22 cellular contexts compared by ENCODE assay signal in the genomic region with DNA sequence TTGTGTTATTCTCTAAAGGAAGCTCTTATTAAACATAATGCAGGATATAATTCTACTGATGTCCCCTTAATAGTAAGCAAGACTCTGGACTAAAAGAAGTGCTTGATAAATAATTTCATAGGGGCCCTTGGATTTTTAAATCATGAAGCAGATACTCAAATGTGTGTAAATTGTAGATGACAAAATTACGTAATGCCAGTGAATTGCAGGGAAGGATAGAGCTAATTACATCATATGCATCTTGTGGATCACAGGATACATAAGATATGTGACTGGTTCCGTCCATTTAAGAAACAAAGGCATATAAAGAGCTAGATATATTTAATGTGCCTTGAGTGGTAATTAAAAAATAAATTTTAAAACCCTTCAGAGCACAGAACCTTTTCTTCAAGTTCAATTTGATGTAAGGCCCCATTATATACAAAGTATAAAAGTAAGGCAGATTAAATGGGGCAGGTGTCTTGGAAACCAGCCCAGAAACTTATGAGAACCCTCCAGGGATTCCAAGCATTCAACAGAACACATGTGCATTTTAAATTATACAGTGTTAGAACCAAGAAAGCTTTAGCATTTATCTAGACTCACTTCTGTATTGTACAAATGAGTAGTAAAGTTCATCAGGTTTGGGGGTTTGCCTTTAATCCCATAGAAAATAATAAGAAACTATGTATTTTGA.
DNase-seq lines count a peak whose midpoint lies in the region; ATAC-seq and TF ChIP-seq lines count a peak whose summit lies in the region.
"Had no signal": no experiment of that assay in that cellular context is flagged by ENCODE, and none has a peak within 500 bp of the region (broad histone marks: within the 10 kb centered on the region; RNA-seq: fewer than 3 reads in every experiment).

No MANE protein-coding gene starts in this region.

- H3K4me3 ChIP-seq in cardiac fibroblast (replicated peaks in 1 of 2; ENCODE audit: low read depth in 2 of 2, low read length in 2 of 2) = no peak overlapping the region
- H3K4me3 ChIP-seq: cardiac muscle cell, prostate gland, tibial nerve had no signal

- no peak for ATAC-seq in GM19351 (IDR thresholded peaks at IDR 0.05; ENCODE audit: unreplicated experiment)
- ATAC-seq: activated CD8-positive, alpha-beta memory T cell treated with anti-CD3 and anti-CD28 coated beads, Interleukin-2, amount 10 ng/mL, durations not matched to agents 7 days and 5 days; activated T-cell treated with anti-CD3 and anti-CD28 coated beads, Interleukin-2, amount 50 U/mL, for 72 hours had no signal

- DNase-seq in COR-L47 (lab: John Stamatoyannopoulos, UW) = peak; percentile 14
- peak; percentile 63 for DNase-seq in LHCN-M2 (ENCODE audit: low read depth)
- DNase-seq in NCI-H524 (lab: John Stamatoyannopoulos, UW) = peak; percentile 60 to 88
- peak; percentile 16 to 31 for DNase-seq in cardiac fibroblast (ENCODE audit: low read depth in 2 of 2)
- no peak for DNase-seq in NCI-H748 (lab: John Stamatoyannopoulos, UW; ENCODE audit: unreplicated experiment)
- DNase-seq in iPS-NIHi11 (ENCODE audit: low spot score) = no peak
- DNase-seq in hypothalamus (lab: John Stamatoyannopoulos, UW) = no peak
- DNase-seq: activated CD4-positive, alpha-beta T cell treated with anti-CD3 and anti-CD28 coated beads, Interleukin-2, amount 50 U/mL, for 1 hour; activated CD8-positive, alpha-beta memory T cell treated with anti-CD3 and anti-CD28 coated beads, Interleukin-2, amount 10 ng/mL, durations not matched to agents 7 days and 5 days; activated naive CD4-positive, alpha-beta T cell treated with anti-CD3 and anti-CD28 coated beads for 36 hours; activated T-cell treated with anti-CD3 and anti-CD28 coated beads, Interleukin-2, amount 50 U/mL, for 72 hours; amniotic stem cell; CD4-positive, CD25-positive, alpha-beta regulatory T cell; cortex of kidney; NCI-H1694 treated with DMSO at 0.1 percent for 48 hours; NCI-H510A treated with DMSO at 0.1 percent for 48 hours; RPMI8226; WERI-Rb-1 had no signal

- TF ChIP-seq CTCF in cardiac fibroblast (IDR thresholded peaks at IDR 0.05; ENCODE audit: low read depth, low read length) = no peak

Comparison
In these comparisons a context has a peak if more than half of its experiments do, and no peak if none do; other contexts are left out.
1. DNase-seq: peak in COR-L47 (single experiment), LHCN-M2 (single experiment), NCI-H524 (2 of 2) and cardiac fibroblast (2 of 2); none in NCI-H748 (single experiment), iPS-NIHi11 (single experiment) and hypothalamus (0 of 51).